In genomic region chr3:7683431-7683830, GRCh38 we compare ENCODE assay signal across 24 cellular contexts.
A peak's percentile ranks its signal among the peaks of the same experiment; 100 is the strongest.
DNase-seq lines count a peak whose midpoint lies in the region; ATAC-seq, FAIRE-seq and TF ChIP-seq lines count a peak whose summit lies in the region.
"Had no signal": no experiment of that assay in that cellular context is flagged by ENCODE, and none has a peak within 500 bp of the region (broad histone marks: within the 10 kb centered on the region; RNA-seq: fewer than 3 reads in every experiment).

No MANE protein-coding gene starts in this region.

- H3K36me3 Mint-ChIP-seq in WTC11, result peaks cover 18% of the 10 kb centered on the region

- H3K36me3 ChIP-seq in ACC112 (ENCODE audit: insufficient read depth, low read length) (no peaks in the 10 kb centered on the region), endothelial cell of umbilical vein (ENCODE audit: control insufficient read depth in 2 of 2, extremely low read depth in 1 of 2, insufficient read depth in 2 of 2, low read length in 2 of 2) (no peaks in the 10 kb centered on the region), iPS-18a (ENCODE audit: control insufficient read depth, low read depth, low read length) (no peaks in the 10 kb centered on the region), Karpas-422 (ENCODE audit: insufficient read depth, low read length) (no peaks in the 10 kb centered on the region)
- H3K36me3 ChIP-seq: neutrophil, prostate gland, tibial nerve had no signal

- TF ChIP-seq CTCF in WTC11 (IDR thresholded peaks at IDR 0.05) (no peak), endothelial cell of umbilical vein (IDR thresholded peaks at IDR 0.05; ENCODE audit: extremely low read depth in 1 of 2, insufficient read depth in 1 of 2, low read depth in 1 of 2, low read length in 2 of 2) (no peak), GM13976 (IDR thresholded peaks at IDR 0.05; ENCODE audit: borderline replicate concordance, control extremely low read depth, extremely low read depth, insufficient read depth, missing control alignments) (no peak)

- H3K27ac Mint-ChIP-seq in WTC11, result peak overlapping the region; percentile 94
- H3K27ac Mint-ChIP-seq: activated CD8-positive, alpha-beta T cell treated with anti-CD3 and anti-CD28 coated beads for 36 hours; B cell; stimulated activated naive CD8-positive, alpha-beta T cell treated with anti-CD3 and anti-CD28 coated beads, Interleukin-15, amount 100 ng/mL, for 72 hours; T-helper 1 cell treated with Interleukin-12 subunit alpha and Interleukin-12 subunit beta and Interleukin-4 antibody, amounts not matched to agents 30 μg/mL and 1 μg/mL, for 36 hours had no signal

- H3K4me1 ChIP-seq in ACC112 (ENCODE audit: control insufficient read depth, insufficient read depth, low read length, unreplicated experiment) (peaks cover 18% of the 10 kb centered on the region), endothelial cell of umbilical vein (ENCODE audit: control insufficient read depth, extremely low read depth, insufficient read depth, low read length) (peaks cover 21% of the 10 kb centered on the region), iPS-18a (ENCODE audit: control insufficient read depth, low read depth, low read length) (peaks cover 21% of the 10 kb centered on the region), Karpas-422 (ENCODE audit: low read length) (no peaks in the 10 kb centered on the region)
- H3K4me1 ChIP-seq: prostate gland had no signal

- intact Hi-C loops in endothelial cell of umbilical vein (cut with micrococcal nuclease) (loop anchor here (1.0 to 2.0 kb wide), 6 partner anchors 24 to 375 kb away; no protein-coding TSS in a partner anchor), head of caudate nucleus (cut with DNase I) (no loop called here)

- BruUV-seq in endothelial cell of umbilical vein (replicated peaks; lab: Mats Ljungman, UMichigan), result TSS peak; percentile 96

- peaks cover 24% of the 10 kb centered on the region for H3K9me3 Mint-ChIP-seq in WTC11
- H3K9me3 Mint-ChIP-seq: activated CD8-positive, alpha-beta T cell treated with anti-CD3 and anti-CD28 coated beads for 36 hours had no signal

- CTCF ChIA-PET in WTC11 (lab: Charles Lee), result interaction anchor here (0.5 to 1.2 kb wide), 2 partner anchors 10 to 21 kb away, joined by 3 read pairs; no protein-coding TSS in a partner anchor
- CTCF ChIA-PET in endothelial cell of umbilical vein (lab: Charles Lee), result interaction anchor here (0.8 to 2.5 kb wide), 8 partner anchors 10 to 428 kb away, joined by 3 to 14 read pairs (median 4); no protein-coding TSS in a partner anchor

- TF ChIP-seq POLR2A in endothelial cell of umbilical vein (IDR thresholded peaks at IDR 0.05; ENCODE audit: low read depth, low read length), result no peak

- H3K4me1 Mint-ChIP-seq in WTC11, result peaks cover 39% of the 10 kb centered on the region
- H3K4me1 Mint-ChIP-seq: B cell; stimulated activated naive CD8-positive, alpha-beta T cell treated with anti-CD3 and anti-CD28 coated beads, Interleukin-15, amount 100 ng/mL, for 72 hours had no signal

- dilution Hi-C loops in endothelial cell of umbilical vein (cut with MboI; ENCODE audit: extremely low pct_ligation_motif_present, low sequenced_read_pairs), result no loop called here

- H3K79me2 ChIP-seq in ACC112 (ENCODE audit: control insufficient read depth, insufficient read depth, low read length, unreplicated experiment) (no peaks in the 10 kb centered on the region), endothelial cell of umbilical vein (ENCODE audit: control insufficient read depth, insufficient read depth, low read length) (no peaks in the 10 kb centered on the region), Karpas-422 (ENCODE audit: low read length) (no peaks in the 10 kb centered on the region)

- H3K9ac ChIP-seq in endothelial cell of umbilical vein (replicated peaks; ENCODE audit: extremely low read depth, insufficient read depth, low read length) (no peak overlapping the region), iPS-18a (ENCODE audit: low read length) (peak overlapping the region; percentile 29), Karpas-422 (ENCODE audit: low read length) (no peak overlapping the region)

- no peak for DNase-seq in WTC11 (ENCODE audit: low spot score)
- DNase-seq in endothelial cell of umbilical vein (ENCODE audit: low read depth, low spot score), result no peak
- no peak for DNase-seq in Karpas-422
- DNase-seq in NCI-H774 (lab: John Stamatoyannopoulos, UW), result no peak
- no peak for DNase-seq in head of caudate nucleus
- no peak for DNase-seq in GM13976 (ENCODE audit: low spot score)
- DNase-seq: activated CD8-positive, alpha-beta T cell treated with anti-CD3 and anti-CD28 coated beads for 36 hours; cerebellar nuclear complex; MM.1S; NCI-H1436; NCI-H2107; NCI-H82; RPMI8226; stimulated activated naive CD8-positive, alpha-beta T cell treated with anti-CD3 and anti-CD28 coated beads, Interleukin-15, amount 100 ng/mL, for 72 hours had no signal

- H3K4me3 ChIP-seq in ACC112 (ENCODE audit: low read depth, low read length), result 0 out of 2 replicates have a peak overlapping the region, but pooled peaks have one; percentile 33
- H3K4me3 ChIP-seq in endothelial cell of umbilical vein (replicated peaks in 1 of 3; ENCODE audit: insufficient read depth in 1 of 3, low read depth in 1 of 3, low read length in 3 of 3), result no peak overlapping the region
- no peak overlapping the region for H3K4me3 ChIP-seq in iPS-18a (ENCODE audit: low read length)
- no peak overlapping the region for H3K4me3 ChIP-seq in Karpas-422 (ENCODE audit: low read length)
- H3K4me3 ChIP-seq: prostate gland, SK-N-MC, tibial nerve had no signal

- in situ Hi-C loops in GM13976 (cut with MboI; ENCODE audit: low sequenced_read_pairs, unreplicated experiment), result no loop called here

- no peaks in the 10 kb centered on the region for H3K9me2 ChIP-seq in Karpas-422 (replicated peaks; ENCODE audit: insufficient read depth, low read length)

- H3K9me1 ChIP-seq in endothelial cell of umbilical vein (replicated peaks; ENCODE audit: control insufficient read depth, extremely low read depth, insufficient read depth, low read length), result no peaks in the 10 kb centered on the region

- no peaks in the 10 kb centered on the region for H3K27me3 Mint-ChIP-seq in WTC11 (ENCODE audit: low read depth)
- H3K27me3 Mint-ChIP-seq: activated CD8-positive, alpha-beta T cell treated with anti-CD3 and anti-CD28 coated beads for 36 hours; B cell; stimulated activated naive CD8-positive, alpha-beta T cell treated with anti-CD3 and anti-CD28 coated beads, Interleukin-15, amount 100 ng/mL, for 72 hours had no signal

- no peaks in the 10 kb centered on the region for H3K9me3 ChIP-seq in endothelial cell of umbilical vein (replicated peaks; ENCODE audit: control insufficient read depth, insufficient read depth, low read length)
- H3K9me3 ChIP-seq in iPS-18a (ENCODE audit: control insufficient read depth, low read depth, low read length), result no peaks in the 10 kb centered on the region
- H3K9me3 ChIP-seq in Karpas-422 (ENCODE audit: low read length), result peaks cover 13% of the 10 kb centered on the region
- H3K9me3 ChIP-seq: neutrophil, prostate gland had no signal

- H3K27ac ChIP-seq in ACC112 (ENCODE audit: low read depth, low read length) (peak overlapping the region; percentile 78), endothelial cell of umbilical vein (ENCODE audit: insufficient read depth, low read depth, low read length) (peak overlapping the region; percentile 67), iPS-18a (ENCODE audit: low read length) (peak overlapping the region; percentile 49), Karpas-422 (ENCODE audit: low read length) (no peak overlapping the region)
- H3K27ac ChIP-seq: neutrophil, prostate gland had no signal

- no peak for FAIRE-seq in endothelial cell of umbilical vein (lab: Jason Lieb, UNC)
- FAIRE-seq: A204.1, H54 had no signal

- no peaks in the 10 kb centered on the region for H3K27me3 ChIP-seq in ACC112 (ENCODE audit: insufficient read depth, low read length)
- no peaks in the 10 kb centered on the region for H3K27me3 ChIP-seq in endothelial cell of umbilical vein (ENCODE audit: control insufficient read depth in 2 of 2, insufficient read depth in 2 of 2, low read length in 2 of 2)
- H3K27me3 ChIP-seq in iPS-18a (ENCODE audit: control insufficient read depth, insufficient read depth, low read length), result no peaks in the 10 kb centered on the region
- H3K27me3 ChIP-seq in Karpas-422 (ENCODE audit: low read length), result no peaks in the 10 kb centered on the region
- H3K27me3 ChIP-seq: neutrophil, tibial nerve had no signal

- H4K20me1 ChIP-seq in endothelial cell of umbilical vein (replicated peaks; ENCODE audit: control insufficient read depth, extremely low read depth, insufficient read depth, low read length) (no peaks in the 10 kb centered on the region), Karpas-422 (ENCODE audit: insufficient read depth, low read depth, low read length) (no peaks in the 10 kb centered on the region)

- H3K4me2 ChIP-seq in endothelial cell of umbilical vein (ENCODE audit: insufficient read depth, low read length) (peak overlapping the region; percentile 75), Karpas-422 (ENCODE audit: low read depth, low read length, poor library complexity, severe bottlenecking) (no peak overlapping the region)

- POLR2A ChIA-PET in WTC11 (lab: Charles Lee) (no interaction called here), endothelial cell of umbilical vein (lab: Charles Lee) (interaction anchor here (1.0 to 2.4 kb wide), 3 partner anchors 23 to 178 kb away, joined by 3 to 5 read pairs (median 4); no protein-coding TSS in a partner anchor)

- H2AFZ ChIP-seq in ACC112 (ENCODE audit: low read length, unreplicated experiment) (no peak overlapping the region), endothelial cell of umbilical vein (ENCODE audit: low read depth, low read length) (no peak overlapping the region), Karpas-422 (ENCODE audit: low read length) (no peak overlapping the region)

- no peak for ATAC-seq in WTC11
- ATAC-seq: activated CD8-positive, alpha-beta T cell treated with anti-CD3 and anti-CD28 coated beads for 36 hours; stimulated activated naive CD8-positive, alpha-beta T cell treated with anti-CD3 and anti-CD28 coated beads, Interleukin-15, amount 100 ng/mL, for 72 hours had no signal

- no peak overlapping the region; the same call in 1 of the 2 replicates for H3K4me3 Mint-ChIP-seq in WTC11
- H3K4me3 Mint-ChIP-seq: activated CD8-positive, alpha-beta T cell treated with anti-CD3 and anti-CD28 coated beads for 36 hours; B cell; stimulated activated naive CD8-positive, alpha-beta T cell treated with anti-CD3 and anti-CD28 coated beads, Interleukin-15, amount 100 ng/mL, for 72 hours; T-helper 1 cell treated with Interleukin-12 subunit alpha and Interleukin-12 subunit beta and Interleukin-4 antibody, amounts not matched to agents 30 μg/mL and 1 μg/mL, for 36 hours had no signal

TF ChIP-seq in WTC11, 78 proteins besides CTCF, POLR2A, EP300 and RAD21 (continues in another document):
- TF ChIP-seq GTF2I (CRISPR knock-in tag; conservative IDR thresholded peaks at IDR 0.05) (no peak), CREM (CRISPR knock-in tag; IDR thresholded peaks at IDR 0.05) (no peak)

TF ChIP-seq in endothelial cell of umbilical vein, 7 proteins besides CTCF, POLR2A, EP300 and RAD21 (continues in another document):
- TF ChIP-seq GATA2 (IDR thresholded peaks at IDR 0.05; ENCODE audit: insufficient read depth, insufficient read length, low read depth, low read length), result no peak
- no peak for TF ChIP-seq MYC (IDR thresholded peaks at IDR 0.05; ENCODE audit: low read depth, low read length)
- no peak for TF ChIP-seq JUN (IDR thresholded peaks at IDR 0.05; ENCODE audit: borderline replicate concordance, insufficient read depth, insufficient read length, low read depth)
